Comparison of ENCODE assay signal across 14 cellular contexts in genomic region chr12:99436584-99436983, GRCh38.
DNase-seq lines count a peak whose midpoint lies in the region; ATAC-seq, FAIRE-seq and TF ChIP-seq lines count a peak whose summit lies in the region.
"Had no signal": no experiment of that assay in that cellular context is flagged by ENCODE, and none has a peak within 500 bp of the region (broad histone marks: within the 10 kb centered on the region; RNA-seq: fewer than 3 reads in every experiment).

No MANE protein-coding gene starts in this region.

- no peak overlapping the region for H3K4me3 Mint-ChIP-seq in stimulated activated effector memory CD8-positive, alpha-beta T cell treated with anti-CD3 and anti-CD28 coated beads, Interleukin-12 subunit alpha, Interleukin-12 subunit beta, amount 100 ng/mL, for 72 hours

- H3K27me3 ChIP-seq in pancreas: no peaks in the 10 kb centered on the region

- no peaks in the 10 kb centered on the region for H3K4me1 Mint-ChIP-seq in stimulated activated effector memory CD8-positive, alpha-beta T cell treated with anti-CD3 and anti-CD28 coated beads, Interleukin-12 subunit alpha, Interleukin-12 subunit beta, amount 100 ng/mL, for 72 hours

- no peak overlapping the region for H3K27ac Mint-ChIP-seq in activated naive CD4-positive, alpha-beta T cell treated with anti-CD3 and anti-CD28 coated beads, Interleukin-2, amount 50 U/mL, for 72 hours
- no peak overlapping the region for H3K27ac Mint-ChIP-seq in stimulated activated effector memory CD8-positive, alpha-beta T cell treated with anti-CD3 and anti-CD28 coated beads, Interleukin-12 subunit alpha, Interleukin-12 subunit beta, amount 100 ng/mL, for 72 hours

- no peak overlapping the region for H3K4me3 ChIP-seq in pancreas

- H3K9me3 Mint-ChIP-seq in activated naive CD4-positive, alpha-beta T cell treated with anti-CD3 and anti-CD28 coated beads, Interleukin-2, amount 50 U/mL, for 72 hours: peaks cover 18 to 19% of the 10 kb centered on the region in 2 donors
- H3K9me3 Mint-ChIP-seq in stimulated activated effector memory CD8-positive, alpha-beta T cell treated with anti-CD3 and anti-CD28 coated beads, Interleukin-12 subunit alpha, Interleukin-12 subunit beta, amount 100 ng/mL, for 72 hours: peaks cover 21% of the 10 kb centered on the region

- no peak for FAIRE-seq in pancreas (lab: Jason Lieb, UNC)
- FAIRE-seq: endometrium, small intestine had no signal

- ATAC-seq in activated naive CD4-positive, alpha-beta T cell treated with anti-CD3 and anti-CD28 coated beads, Interleukin-2, amount 50 U/mL, for 72 hours: peak; percentile 53 to 88
- ATAC-seq in GM21528 (IDR thresholded peaks at IDR 0.05; ENCODE audit: low FRiP score, unreplicated experiment) (peak; percentile 99), HG03095 (IDR thresholded peaks at IDR 0.05; ENCODE audit: unreplicated experiment) (peak; percentile 99), pancreas (no peak)
- ATAC-seq in stimulated activated effector memory CD8-positive, alpha-beta T cell treated with anti-CD3 and anti-CD28 coated beads, Interleukin-12 subunit alpha, Interleukin-12 subunit beta, amount 100 ng/mL, for 72 hours: peak; percentile 87

- H3K36me3 ChIP-seq in pancreas: no peaks in the 10 kb centered on the region

- H3K9me3 ChIP-seq in pancreas: no peaks in the 10 kb centered on the region

- no peaks in the 10 kb centered on the region for H3K4me1 ChIP-seq in pancreas

- H3K27ac ChIP-seq in pancreas: no peak overlapping the region

- no peak for DNase-seq in activated naive CD4-positive, alpha-beta T cell treated with anti-CD3 and anti-CD28 coated beads, Interleukin-2, amount 50 U/mL, for 72 hours (ENCODE audit: low spot score in 2 of 2)
- no peak for DNase-seq in activated naive CD4-positive, alpha-beta T cell treated with anti-CD3 and anti-CD28 coated beads, Interleukin-2, amount 50 U/mL, for 16 hours
- no peak for DNase-seq in stimulated activated effector memory CD8-positive, alpha-beta T cell treated with anti-CD3 and anti-CD28 coated beads, Interleukin-12 subunit alpha, Interleukin-12 subunit beta, amount 100 ng/mL, for 72 hours (ENCODE audit: low spot score in 2 of 2)
- no peak for DNase-seq in MV-4-11 (lab: John Stamatoyannopoulos, UW)
- DNase-seq in hepatic stellate cell (ENCODE audit: low spot score): no peak
- no peak for DNase-seq in pancreas
- DNase-seq: activated CD8-positive, alpha-beta memory T cell treated with anti-CD3 and anti-CD28 coated beads for 24 hours; aorta; NK-92 treated with Interleukin-12 subunit alpha and Interleukin-12 subunit beta, amount 100 ng/mL, for 24 hours; small intestine; stimulated activated naive CD4-positive, alpha-beta T cell had no signal

- no peak for TF ChIP-seq CTCF in pancreas (IDR thresholded peaks at IDR 0.05)

- H3K36me3 Mint-ChIP-seq in activated naive CD4-positive, alpha-beta T cell treated with anti-CD3 and anti-CD28 coated beads, Interleukin-2, amount 50 U/mL, for 72 hours: no peaks in the 10 kb centered on the region
- H3K36me3 Mint-ChIP-seq in stimulated activated effector memory CD8-positive, alpha-beta T cell treated with anti-CD3 and anti-CD28 coated beads, Interleukin-12 subunit alpha, Interleukin-12 subunit beta, amount 100 ng/mL, for 72 hours: no peaks in the 10 kb centered on the region

- intact Hi-C loops in pancreas (cut with DNase I): no loop called here

Comparison
In these comparisons a context has a peak if more than half of its experiments do, and no peak if none do; other contexts are left out.
1. ATAC-seq: peak in activated naive CD4-positive, alpha-beta T cell treated with anti-CD3 and anti-CD28 coated beads, Interleukin-2, amount 50 U/mL, for 72 hours (2 of 2), GM21528 (single experiment), HG03095 (single experiment) and stimulated activated effector memory CD8-positive, alpha-beta T cell treated with anti-CD3 and anti-CD28 coated beads, Interleukin-12 subunit alpha, Interleukin-12 subunit beta, amount 100 ng/mL, for 72 hours (single experiment); none in pancreas (0 of 4).